In the genomic region with DNA sequence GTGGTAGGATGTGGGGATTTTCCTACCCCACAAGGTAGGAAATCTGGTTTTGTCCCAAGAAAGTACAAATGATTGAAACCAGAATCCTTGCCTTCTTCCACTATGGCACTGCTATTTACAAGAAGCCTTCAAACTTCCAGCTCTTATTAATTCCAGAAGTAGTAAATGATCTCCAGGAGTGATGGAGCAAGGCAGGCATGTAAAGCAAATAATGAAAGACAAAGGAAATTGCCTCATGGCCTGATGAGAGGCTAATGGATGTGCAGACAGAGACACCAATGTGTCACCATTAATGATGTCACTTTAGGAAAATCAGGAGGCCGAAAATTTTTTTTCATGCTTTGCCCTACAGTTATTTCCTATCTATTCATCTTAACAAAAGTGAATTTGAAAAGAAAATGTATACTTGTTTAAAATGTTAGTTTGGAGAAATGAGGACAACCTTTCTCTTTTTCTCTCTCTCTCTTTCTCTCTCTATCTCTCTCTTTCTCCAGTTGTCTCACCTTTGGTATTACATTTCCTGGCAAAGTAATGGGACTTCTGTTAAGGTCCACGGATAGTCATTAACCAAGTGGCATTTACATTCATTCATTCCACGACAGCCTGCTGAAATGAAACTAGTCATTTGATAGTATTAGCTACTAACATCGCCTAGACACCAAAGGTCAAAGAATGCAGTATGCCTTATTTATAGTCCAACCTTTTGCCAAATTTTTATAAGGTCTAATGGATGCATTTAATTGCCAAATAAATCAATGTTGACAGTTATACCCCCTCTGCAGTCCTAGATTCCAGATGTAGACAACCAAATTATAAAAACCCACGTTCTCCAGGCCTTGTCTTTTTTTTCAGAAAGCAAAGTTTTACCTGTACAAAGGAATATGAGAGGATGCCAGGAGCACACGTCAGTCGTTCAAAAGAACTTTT, we compare ENCODE assay signal across 25 cellular contexts. TPM values are rescaled to one million over a fixed set of nuclear protein-coding genes. Genes with fewer than 3 reads are reported as not detected.
DNase-seq lines count a peak whose midpoint lies in the region; ATAC-seq, FAIRE-seq and TF ChIP-seq lines count a peak whose summit lies in the region.
"Had no signal": no experiment of that assay in that cellular context is flagged by ENCODE, and none has a peak within 500 bp of the region (broad histone marks: within the 10 kb centered on the region; RNA-seq: fewer than 3 reads in every experiment).

No MANE protein-coding gene starts in this region.

- peak overlapping the region; percentile 19; the same call in 1 of the 2 replicates for H3K9ac ChIP-seq in GM23248
- H3K9ac ChIP-seq in astrocyte (ENCODE audit: low read length), result no peak overlapping the region

- H3K27ac Mint-ChIP-seq in astrocyte (ENCODE audit: unreplicated experiment), result peak overlapping the region; percentile 23
- H3K27ac Mint-ChIP-seq in activated CD8-positive, alpha-beta T cell treated with anti-CD3 and anti-CD28 coated beads, Interleukin-2, amount 10 ng/mL, durations not matched to agents 7 days and 5 days, result no peak overlapping the region
- H3K27ac Mint-ChIP-seq: activated CD4-positive, alpha-beta T cell treated with anti-CD3 and anti-CD28 coated beads for 36 hours; natural killer cell treated with Interleukin-12 subunit alpha and Interleukin-12 subunit beta and Interleukin-15 and Interleukin-18, amount 100 ng/mL, for 72 hours; progenitor cell of endocrine pancreas had no signal

- H3K4me2 ChIP-seq in GM23248 (ENCODE audit: unreplicated experiment) (peak overlapping the region; percentile 50), astrocyte (ENCODE audit: low read length) (no peak overlapping the region)

- TF ChIP-seq CTCF in astrocyte (IDR thresholded peaks at IDR 0.05; ENCODE audit: insufficient read depth, low read depth, low read length), result no peak

- no peaks in the 10 kb centered on the region for H3K27me3 ChIP-seq in GM23248 (replicated peaks; ENCODE audit: insufficient read depth)
- H3K27me3 ChIP-seq in astrocyte (ENCODE audit: insufficient read depth, low read length), result no peaks in the 10 kb centered on the region
- H3K27me3 ChIP-seq: adrenal gland had no signal

- CTCF ChIA-PET in activated CD8-positive, alpha-beta T cell treated with anti-CD3 and anti-CD28 coated beads, Interleukin-2, amount 10 ng/mL, durations not matched to agents 7 days and 5 days (lab: Charles Lee), result no interaction called here

- H3K4me1 ChIP-seq in GM23248 (ENCODE audit: insufficient read depth), result peaks cover 40% of the 10 kb centered on the region
- H3K4me1 ChIP-seq in astrocyte (ENCODE audit: insufficient read depth, low read length), result peaks cover 21% of the 10 kb centered on the region
- H3K4me1 ChIP-seq: adrenal gland had no signal

- WGBS in GM23248 (ENCODE audit: low coverage in 1 of 2, low lambda C conversion rate in 2 of 2, missing lambda C conversion rate in 2 of 2), 2 experiments, result 73 to 77% methylated on average over 7 of the region's 7 CpGs

- POLR2A ChIA-PET in activated CD8-positive, alpha-beta T cell treated with anti-CD3 and anti-CD28 coated beads, Interleukin-2, amount 10 ng/mL, durations not matched to agents 7 days and 5 days (lab: Charles Lee), result no interaction called here

- H3K36me3 Mint-ChIP-seq in astrocyte (ENCODE audit: low read depth, unreplicated experiment), result peaks cover 2% of the 10 kb centered on the region
- no peaks in the 10 kb centered on the region for H3K36me3 Mint-ChIP-seq in activated CD8-positive, alpha-beta T cell treated with anti-CD3 and anti-CD28 coated beads, Interleukin-2, amount 10 ng/mL, durations not matched to agents 7 days and 5 days (ENCODE audit: low read depth)
- H3K36me3 Mint-ChIP-seq: natural killer cell treated with Interleukin-12 subunit alpha and Interleukin-12 subunit beta and Interleukin-15 and Interleukin-18, amount 100 ng/mL, for 72 hours had no signal

- intact Hi-C loops in cardiac septum (cut with DNase I), result no loop called here

- in situ Hi-C loops in GM23248 (cut with MboI), result no loop called here

- no peaks in the 10 kb centered on the region for H3K9me3 ChIP-seq in GM23248 (ENCODE audit: low read depth)
- H3K9me3 ChIP-seq in astrocyte (ENCODE audit: insufficient read depth, low read depth, low read length), result no peaks in the 10 kb centered on the region
- H3K9me3 ChIP-seq: adrenal gland had no signal

- no peaks in the 10 kb centered on the region for H3K9me2 ChIP-seq in GM23248 (ENCODE audit: insufficient read depth)

- H3K79me2 ChIP-seq in GM23248 (ENCODE audit: insufficient read depth) (no peaks in the 10 kb centered on the region), astrocyte (ENCODE audit: insufficient read depth, low read length) (no peaks in the 10 kb centered on the region)

- no peaks in the 10 kb centered on the region for H3K27me3 Mint-ChIP-seq in astrocyte (ENCODE audit: low read depth, unreplicated experiment)
- H3K27me3 Mint-ChIP-seq in activated CD8-positive, alpha-beta T cell treated with anti-CD3 and anti-CD28 coated beads, Interleukin-2, amount 10 ng/mL, durations not matched to agents 7 days and 5 days (ENCODE audit: low read depth), result peaks cover 61% of the 10 kb centered on the region

- H3F3A ChIP-seq in GM23248 (ENCODE audit: insufficient read depth), result peaks cover 38% of the 10 kb centered on the region

- H4K20me1 ChIP-seq in GM23248 (ENCODE audit: insufficient read depth), result no peaks in the 10 kb centered on the region
- H4K20me1 ChIP-seq in astrocyte (ENCODE audit: insufficient read depth, low read length), result no peaks in the 10 kb centered on the region

- FAIRE-seq in astrocyte (lab: Jason Lieb, UNC), result peak; percentile 26
- FAIRE-seq: D721Med, GM18507, H1 had no signal

- H3K4me1 Mint-ChIP-seq in astrocyte (ENCODE audit: low read depth, unreplicated experiment), result peaks cover 44% of the 10 kb centered on the region
- peaks cover 19% of the 10 kb centered on the region for H3K4me1 Mint-ChIP-seq in activated CD8-positive, alpha-beta T cell treated with anti-CD3 and anti-CD28 coated beads, Interleukin-2, amount 10 ng/mL, durations not matched to agents 7 days and 5 days (ENCODE audit: low read depth)

- H2AFZ ChIP-seq in GM23248, result peak overlapping the region; percentile 18; the same call in 1 of the 2 replicates
- no peak overlapping the region for H2AFZ ChIP-seq in astrocyte (ENCODE audit: low read depth, low read length)

- H3K4me3 Mint-ChIP-seq in astrocyte (ENCODE audit: unreplicated experiment), result no peak overlapping the region
- H3K4me3 Mint-ChIP-seq in activated CD8-positive, alpha-beta T cell treated with anti-CD3 and anti-CD28 coated beads, Interleukin-2, amount 10 ng/mL, durations not matched to agents 7 days and 5 days, result no peak overlapping the region
- H3K4me3 Mint-ChIP-seq: activated CD4-positive, alpha-beta T cell treated with anti-CD3 and anti-CD28 coated beads for 36 hours; natural killer cell treated with Interleukin-12 subunit alpha and Interleukin-12 subunit beta and Interleukin-15 and Interleukin-18, amount 100 ng/mL, for 72 hours had no signal

- no peaks in the 10 kb centered on the region for H3K36me3 ChIP-seq in GM23248 (ENCODE audit: low read depth)
- H3K36me3 ChIP-seq in astrocyte (ENCODE audit: insufficient read depth, low read length), result no peaks in the 10 kb centered on the region
- H3K36me3 ChIP-seq: adrenal gland had no signal

- peak overlapping the region; percentile 36 for H3K27ac ChIP-seq in GM23248
- H3K27ac ChIP-seq in astrocyte (ENCODE audit: low read depth, low read length), result no peak overlapping the region
- H3K27ac ChIP-seq: adrenal gland, HL-60, skin epidermis had no signal

- ATAC-seq in activated CD8-positive, alpha-beta T cell treated with anti-CD3 and anti-CD28 coated beads, Interleukin-2, amount 10 ng/mL, durations not matched to agents 7 days and 5 days, result no peak
- ATAC-seq: activated CD4-positive, alpha-beta T cell treated with anti-CD3 and anti-CD28 coated beads for 36 hours; natural killer cell treated with Interleukin-12 subunit alpha and Interleukin-12 subunit beta and Interleukin-15 and Interleukin-18, amount 100 ng/mL, for 72 hours; Panc1 had no signal

- peaks cover 2% of the 10 kb centered on the region for H3K9me3 Mint-ChIP-seq in astrocyte (ENCODE audit: unreplicated experiment)
- H3K9me3 Mint-ChIP-seq in activated CD8-positive, alpha-beta T cell treated with anti-CD3 and anti-CD28 coated beads, Interleukin-2, amount 10 ng/mL, durations not matched to agents 7 days and 5 days (ENCODE audit: insufficient read depth), result no peaks in the 10 kb centered on the region
- H3K9me3 Mint-ChIP-seq: natural killer cell treated with Interleukin-12 subunit alpha and Interleukin-12 subunit beta and Interleukin-15 and Interleukin-18, amount 100 ng/mL, for 72 hours had no signal

- H3K4me3 ChIP-seq in GM23248 (no peak overlapping the region), astrocyte (ENCODE audit: insufficient read depth, low read depth, low read length) (no peak overlapping the region)
- H3K4me3 ChIP-seq: adrenal gland, skin epidermis had no signal

- peak; percentile 65 for DNase-seq in AG20443 (ENCODE audit: low spot score)
- DNase-seq in GM23248, result peak; percentile 85
- DNase-seq in astrocyte (ENCODE audit: low read depth), result no peak
- peak; percentile 96 for DNase-seq in kidney tubule cell (ENCODE audit: low spot score)
- DNase-seq in NCI-H1417 treated with DMSO at 0.1 percent for 48 hours (lab: John Stamatoyannopoulos, UW), result no peak
- DNase-seq in germinal center (ENCODE audit: low spot score), result no peak
- no peak for DNase-seq in cardiac septum (ENCODE audit: low spot score)
- no peak for DNase-seq in activated CD8-positive, alpha-beta T cell treated with anti-CD3 and anti-CD28 coated beads, Interleukin-2, amount 10 ng/mL, durations not matched to agents 7 days and 5 days
- DNase-seq: activated CD4-positive, alpha-beta T cell treated with anti-CD3 and anti-CD28 coated beads for 36 hours; activated CD8-positive, alpha-beta memory T cell treated with anti-CD3 and anti-CD28 coated beads, Interleukin-2, amount 50 U/mL, for 48 hours; activated effector memory CD4-positive, alpha-beta T cell treated with anti-CD3 and anti-CD28 coated beads, Interleukin-2, amount 50 U/mL, for 16 hours; adrenal gland; central memory CD4-positive, alpha-beta T cell; hippocampal formation; islet precursor cell; KBM-7; stimulated activated CD4-positive, alpha-beta T cell treated with anti-CD3 and anti-CD28 coated beads, Interleukin-4, amount 100 ng/mL, for 24 hours had no signal

RNA-seq across cellular contexts. Expression of a gene that starts 5.0 kb away (rescaled TPM):
- 95.6 and 126 TPM in 2 replicates for total RNA-seq in GM23248 (2014; rRNA removed; shearing (Covaris generic))
- polyA plus RNA-seq in GM23248 (2016; fragmentation: Nextera tagmentation; extraction: Ambion mirVana), result 145 and 149 TPM in 2 replicates
- total RNA-seq in astrocyte, result 19.0 and 28.6 TPM in 2 replicates
- total RNA-seq in cardiac septum, result 2.7 TPM
- not detected for total RNA-seq in activated CD8-positive, alpha-beta T cell treated with anti-CD3 and anti-CD28 coated beads, Interleukin-2, amount 10 ng/mL, durations not matched to agents 7 days and 5 days
- total RNA-seq: natural killer cell treated with Interleukin-12 subunit alpha and Interleukin-12 subunit beta and Interleukin-15 and Interleukin-18, amount 100 ng/mL, for 72 hours had no signal

Comparison
In these comparisons a context has a peak if more than half of its experiments do, and no peak if none do; other contexts are left out.
1. DNase-seq: peak in AG20443 (single experiment), GM23248 (single experiment) and kidney tubule cell (single experiment); none in astrocyte (single experiment), NCI-H1417 treated with DMSO at 0.1 percent for 48 hours (single experiment), germinal center (single experiment), cardiac septum (single experiment) and activated CD8-positive, alpha-beta T cell treated with anti-CD3 and anti-CD28 coated beads, Interleukin-2, amount 10 ng/mL, durations not matched to agents 7 days and 5 days (single experiment).